9 cellular contexts compared by ENCODE assay signal in genomic region chrX:15146515-15146914, GRCh38.
DNase-seq lines count a peak whose midpoint lies in the region; ATAC-seq, FAIRE-seq and TF ChIP-seq lines count a peak whose summit lies in the region.
"Had no signal": no experiment of that assay in that cellular context is flagged by ENCODE, and none has a peak within 500 bp of the region (broad histone marks: within the 10 kb centered on the region; RNA-seq: fewer than 3 reads in every experiment).

No MANE protein-coding gene starts in this region.

- H3K4me2 ChIP-seq in OCI-LY3 (ENCODE audit: low read length), result no peak overlapping the region
- H3K4me2 ChIP-seq: BLaER1 treated with 17β-estradiol and CSF1 and Interleukin-3, amounts not matched to agents 10 nM and 100 nM had no signal

- DNase-seq in NCI-H524 (lab: John Stamatoyannopoulos, UW), result peak; percentile 14 to 27
- DNase-seq in NCI-H524 treated with DMSO at 0.1 percent for 48 hours (lab: John Stamatoyannopoulos, UW), result no peak
- peak; percentile 46 for DNase-seq in ecto neural progenitor cell (ENCODE audit: low spot score)
- DNase-seq in small intestine, result peak; percentile 4
- no peak for DNase-seq in cerebellum (ENCODE audit: low spot score)

- no peaks in the 10 kb centered on the region for H3K27me3 ChIP-seq in OCI-LY3 (ENCODE audit: low read depth, low read length)
- no peaks in the 10 kb centered on the region for H3K27me3 ChIP-seq in small intestine (ENCODE audit: control insufficient read depth in 2 of 2, insufficient read depth in 2 of 2, low read length in 2 of 2)

- H3K27ac ChIP-seq in OCI-LY3 (ENCODE audit: low read length) (no peak overlapping the region), small intestine (ENCODE audit: low read depth in 1 of 2, low read length in 1 of 2) (no peak overlapping the region)
- H3K27ac ChIP-seq: BLaER1 treated with 17β-estradiol and CSF1 and Interleukin-3, amounts not matched to agents 10 nM and 100 nM had no signal

- H3K4me1 ChIP-seq in OCI-LY3 (ENCODE audit: low read length), result peaks cover 44% of the 10 kb centered on the region
- H3K4me1 ChIP-seq in small intestine (ENCODE audit: control insufficient read depth in 2 of 2, insufficient read depth in 1 of 2, low read depth in 1 of 2, low read length in 1 of 2), result no peaks in the 10 kb centered on the region

- H3K79me2 ChIP-seq in OCI-LY3 (ENCODE audit: low read length), result no peaks in the 10 kb centered on the region

- H3K4me3 ChIP-seq in OCI-LY3 (ENCODE audit: low read length), result no peak overlapping the region
- no peak overlapping the region for H3K4me3 ChIP-seq in small intestine (ENCODE audit: low read depth in 1 of 2, low read length in 2 of 2)
- H3K4me3 ChIP-seq: BLaER1 treated with 17β-estradiol and CSF1 and Interleukin-3, amounts not matched to agents 10 nM and 100 nM had no signal

- H4K20me1 ChIP-seq in OCI-LY3 (ENCODE audit: insufficient read depth, low read length), result no peaks in the 10 kb centered on the region

- FAIRE-seq in small intestine (lab: Jason Lieb, UNC), result no peak

- no peak overlapping the region for H3K9ac ChIP-seq in OCI-LY3 (ENCODE audit: low read length)
- H3K9ac ChIP-seq: BLaER1 treated with 17β-estradiol and CSF1 and Interleukin-3, amounts not matched to agents 10 nM and 100 nM had no signal

- 18 to 27% (median 23%) methylated on average over 6 of the region's 6 CpGs for WGBS in small intestine, 3 donors

- H3K36me3 ChIP-seq in OCI-LY3 (replicated peaks; ENCODE audit: low read depth, low read length) (no peaks in the 10 kb centered on the region), small intestine (ENCODE audit: control insufficient read depth in 2 of 2, insufficient read depth in 2 of 2, low read length in 2 of 2) (no peaks in the 10 kb centered on the region)
- H3K36me3 ChIP-seq: BLaER1 treated with 17β-estradiol and CSF1 and Interleukin-3, amounts not matched to agents 10 nM and 100 nM had no signal

- H3K9me3 ChIP-seq in OCI-LY3 (ENCODE audit: insufficient read depth, low read length) (no peaks in the 10 kb centered on the region), small intestine (ENCODE audit: control insufficient read depth, low read depth) (no peaks in the 10 kb centered on the region)
- H3K9me3 ChIP-seq: BLaER1 treated with 17β-estradiol and CSF1 and Interleukin-3, amounts not matched to agents 10 nM and 100 nM had no signal

- TF ChIP-seq CTCF in OCI-LY3 (IDR thresholded peaks at IDR 0.05; ENCODE audit: low read depth, low read length), result peak; percentile 46

- H2AFZ ChIP-seq in OCI-LY3 (ENCODE audit: low read depth, low read length), result no peak overlapping the region

- ATAC-seq in HG03442 (IDR thresholded peaks at IDR 0.05; ENCODE audit: unreplicated experiment), result no peak
- ATAC-seq in HG03039 (IDR thresholded peaks at IDR 0.05; ENCODE audit: unreplicated experiment), result no peak

Comparison
In these comparisons a context has a peak if more than half of its experiments do, and no peak if none do; other contexts are left out.
1. DNase-seq: peak in NCI-H524 (2 of 2), ecto neural progenitor cell (single experiment) and small intestine (single experiment); none in NCI-H524 treated with DMSO at 0.1 percent for 48 hours (single experiment) and cerebellum (single experiment).